Comparison of ENCODE assay signal across 14 cellular contexts in genomic region chrX:132743086-132743485, GRCh38.
DNase-seq lines count a peak whose midpoint lies in the region; ATAC-seq and TF ChIP-seq lines count a peak whose summit lies in the region.
"Had no signal": no experiment of that assay in that cellular context is flagged by ENCODE, and none has a peak within 500 bp of the region (broad histone marks: within the 10 kb centered on the region; RNA-seq: fewer than 3 reads in every experiment).

No MANE protein-coding gene starts in this region.

- POLR2A ChIA-PET in WTC11 (lab: Charles Lee), result no interaction called here
- POLR2A ChIA-PET in naive thymus-derived CD8-positive, alpha-beta T cell (lab: Charles Lee), result no interaction called here

- H3K4me3 ChIP-seq in GM23338 (no peak overlapping the region), HAP-1 (no peak overlapping the region)
- H3K4me3 ChIP-seq: BLaER1 had no signal

- CTCF ChIA-PET in WTC11 (lab: Charles Lee), result interaction anchor here (1.0 to 1.3 kb wide), 3 partner anchors 67 to 206 kb away, joined by 3 to 6 read pairs (median 4); no protein-coding TSS in a partner anchor

- no peaks in the 10 kb centered on the region for H3K9me3 ChIP-seq in HAP-1
- H3K9me3 ChIP-seq: BLaER1 had no signal

- H3K4me2 ChIP-seq in GM23338, result peak overlapping the region; percentile 23; the same call in 1 of the 2 replicates
- H3K4me2 ChIP-seq: BLaER1 had no signal

- no peak overlapping the region for H3K27ac ChIP-seq in GM23338 (ENCODE audit: low read depth)
- H3K27ac ChIP-seq: BLaER1 had no signal

- H3K27me3 Mint-ChIP-seq in GM23338 (ENCODE audit: insufficient read depth, low read depth, poor library complexity) (peaks cover 22% of the 10 kb centered on the region), WTC11 (ENCODE audit: low read depth) (peaks cover 88% of the 10 kb centered on the region)
- no peaks in the 10 kb centered on the region for H3K27me3 Mint-ChIP-seq in naive thymus-derived CD8-positive, alpha-beta T cell
- H3K27me3 Mint-ChIP-seq: CD4-positive, alpha-beta memory T cell had no signal

- H3K27me3 ChIP-seq in GM23338 (ENCODE audit: insufficient read depth), result peaks cover 39% of the 10 kb centered on the region
- H3K27me3 ChIP-seq in HAP-1 (ENCODE audit: low read depth), result no peaks in the 10 kb centered on the region

- H3K4me3 Mint-ChIP-seq in GM23338, result no peak overlapping the region; the same call in 2 of the 3 replicates
- no peak overlapping the region for H3K4me3 Mint-ChIP-seq in WTC11
- H3K4me3 Mint-ChIP-seq in naive thymus-derived CD8-positive, alpha-beta T cell, result no peak overlapping the region
- H3K4me3 Mint-ChIP-seq: CD14-positive monocyte; CD4-positive, alpha-beta memory T cell had no signal

- TF ChIP-seq CTCF in GM23338 (conservative IDR thresholded peaks at IDR 0.05; ENCODE audit: low read depth in 2 of 2) (no peak), WTC11 (IDR thresholded peaks at IDR 0.05) (no peak)

- H3K36me3 Mint-ChIP-seq in GM23338 (ENCODE audit: low read depth), result no peaks in the 10 kb centered on the region
- H3K36me3 Mint-ChIP-seq in WTC11, result no peaks in the 10 kb centered on the region
- H3K36me3 Mint-ChIP-seq in naive thymus-derived CD8-positive, alpha-beta T cell, result no peaks in the 10 kb centered on the region
- H3K36me3 Mint-ChIP-seq: CD14-positive monocyte; CD4-positive, alpha-beta memory T cell had no signal

- in situ Hi-C loops in HAP-1 (cut with MboI; ENCODE audit: low sequenced_read_pairs), result loop anchor here (10.0 to 25.0 kb wide), 2 partner anchors 212 to 419 kb away; partner anchors contain the start of gene HS6ST2

- no peaks in the 10 kb centered on the region for H3K9me2 ChIP-seq in GM23338 (ENCODE audit: insufficient read depth)

- no peaks in the 10 kb centered on the region for H3F3A ChIP-seq in GM23338 (replicated peaks; ENCODE audit: low read depth)

- no peak overlapping the region for H2AFZ ChIP-seq in GM23338

- ATAC-seq in GM23338, result peak; percentile 93
- ATAC-seq in WTC11, result peak; percentile 86
- no peak for ATAC-seq in HG02759 (IDR thresholded peaks at IDR 0.05; ENCODE audit: unreplicated experiment)
- ATAC-seq in naive thymus-derived CD8-positive, alpha-beta T cell, result no peak

- peaks cover 19% of the 10 kb centered on the region for H3K4me1 Mint-ChIP-seq in GM23338
- peaks cover 35% of the 10 kb centered on the region for H3K4me1 Mint-ChIP-seq in WTC11
- H3K4me1 Mint-ChIP-seq in naive thymus-derived CD8-positive, alpha-beta T cell, result peaks cover 2 to 16% (median 11%) of the 10 kb centered on the region in 4 donors

- H3K9me3 Mint-ChIP-seq in GM23338, result no peaks in the 10 kb centered on the region
- no peaks in the 10 kb centered on the region for H3K9me3 Mint-ChIP-seq in WTC11
- H3K9me3 Mint-ChIP-seq in naive thymus-derived CD8-positive, alpha-beta T cell, result no peaks in the 10 kb centered on the region
- H3K9me3 Mint-ChIP-seq: CD4-positive, alpha-beta memory T cell had no signal

- H3K79me2 ChIP-seq in GM23338 (replicated peaks; ENCODE audit: insufficient read depth), result no peaks in the 10 kb centered on the region

- peak; percentile 43 for DNase-seq in GM23338 (ENCODE audit: low spot score)
- DNase-seq in HAP-1 (ENCODE audit: low spot score in 2 of 2), result peak; percentile 67 to 68
- DNase-seq in WTC11 (ENCODE audit: low spot score), result no peak
- peak; percentile 55 for DNase-seq in iPS-NIHi7 (ENCODE audit: extremely low spot score)
- DNase-seq in NCI-H2081 (lab: John Stamatoyannopoulos, UW), result no peak
- no peak for DNase-seq in naive thymus-derived CD8-positive, alpha-beta T cell
- DNase-seq: 8988T; CD4-positive, alpha-beta memory T cell; DMS153; DMS79; GF-D8 had no signal

- H4K20me1 ChIP-seq in GM23338 (replicated peaks; ENCODE audit: insufficient read depth), result no peaks in the 10 kb centered on the region

- H3K4me1 ChIP-seq in GM23338 (ENCODE audit: insufficient read depth), result peaks cover 20% of the 10 kb centered on the region
- H3K4me1 ChIP-seq in HAP-1, result peaks cover 37% of the 10 kb centered on the region
- H3K4me1 ChIP-seq: BLaER1 had no signal

- no peaks in the 10 kb centered on the region for H3K36me3 ChIP-seq in GM23338 (ENCODE audit: insufficient read depth)
- no peaks in the 10 kb centered on the region for H3K36me3 ChIP-seq in HAP-1 (replicated peaks)
- H3K36me3 ChIP-seq: BLaER1 had no signal

- H3K27ac Mint-ChIP-seq in GM23338 (no peak overlapping the region), WTC11 (no peak overlapping the region)
- H3K27ac Mint-ChIP-seq in naive thymus-derived CD8-positive, alpha-beta T cell, result no peak overlapping the region
- H3K27ac Mint-ChIP-seq: CD14-positive monocyte; CD4-positive, alpha-beta memory T cell had no signal

TF ChIP-seq in GM23338, 12 proteins besides CTCF, POLR2A, EP300 and RAD21 (continues in another document):
- TF ChIP-seq ETS1 (IDR thresholded peaks at IDR 0.05), result no peak
- TF ChIP-seq NANOG (IDR thresholded peaks at IDR 0.05; ENCODE audit: borderline replicate concordance), result peak; percentile 79

TF ChIP-seq in WTC11, 78 proteins besides CTCF, POLR2A, EP300 and RAD21 (continues in another document):
- TF ChIP-seq SMAD3 (CRISPR knock-in tag; IDR thresholded peaks at IDR 0.05; ENCODE audit: borderline replicate concordance) (no peak), GTF2I (CRISPR knock-in tag; conservative IDR thresholded peaks at IDR 0.05) (no peak), ZNF138 (CRISPR knock-in tag; conservative IDR thresholded peaks at IDR 0.05) (no peak), NR1H2 (CRISPR knock-in tag; IDR thresholded peaks at IDR 0.05) (no peak), AFF4 (CRISPR knock-in tag; IDR thresholded peaks at IDR 0.05; ENCODE audit: borderline replicate concordance) (no peak), ATF6 (CRISPR knock-in tag; IDR thresholded peaks at IDR 0.05) (no peak), TEAD4 (CRISPR knock-in tag; IDR thresholded peaks at IDR 0.05) (no peak), STAT6 (CRISPR knock-in tag; conservative IDR thresholded peaks at IDR 0.05; ENCODE audit: low read depth) (no peak), ETV6 (CRISPR knock-in tag; IDR thresholded peaks at IDR 0.05) (no peak), ZNF121 (CRISPR knock-in tag; IDR thresholded peaks at IDR 0.05) (no peak)

Comparison
In these comparisons a context has a peak if more than half of its experiments do, and no peak if none do; other contexts are left out.
1. ATAC-seq: peak in GM23338 (single experiment) and WTC11 (single experiment); none in HG02759 (single experiment) and naive thymus-derived CD8-positive, alpha-beta T cell (0 of 2).
2. DNase-seq: peak in GM23338 (single experiment), HAP-1 (2 of 2) and iPS-NIHi7 (single experiment); none in WTC11 (single experiment), NCI-H2081 (0 of 2) and naive thymus-derived CD8-positive, alpha-beta T cell (0 of 10).